In genomic region chr7:113421696-113422330, GRCh38 we compare ENCODE assay signal across 8 cellular contexts.
DNase-seq lines count a peak whose midpoint lies in the region; ATAC-seq, FAIRE-seq and TF ChIP-seq lines count a peak whose summit lies in the region.

No MANE protein-coding gene starts in this region.

- TF ChIP-seq CTCF in activated B cell treated with CpG ODN at 0.5 μM for 24 hours (IDR thresholded peaks at IDR 0.05) (no peak), bronchial epithelial cell (IDR thresholded peaks at IDR 0.05; ENCODE audit: insufficient read depth, low read length, severe bottlenecking) (peak; percentile 88), kidney (IDR thresholded peaks at IDR 0.05; ENCODE audit: borderline replicate concordance, extremely low read depth, insufficient read depth) (peak; percentile 85)

- H3K36me3 ChIP-seq in bronchial epithelial cell (ENCODE audit: control insufficient read depth, insufficient read depth, low read length) = no peaks in the 10 kb centered on the region
- H3K36me3 ChIP-seq in kidney (ENCODE audit: control insufficient read depth in 1 of 2, insufficient read depth in 2 of 2, low read length in 2 of 2) = no peaks in the 10 kb centered on the region

- H3K27ac ChIP-seq in kidney (ENCODE audit: low read depth in 2 of 2, low read length in 2 of 2) = no peak overlapping the region

- H3K9me3 ChIP-seq in kidney (ENCODE audit: control insufficient read depth in 1 of 2, low read length in 2 of 2) = no peaks in the 10 kb centered on the region

- CTCF ChIA-PET in activated B cell treated with CpG ODN at 0.5 μM for 24 hours (lab: Charles Lee) = interaction anchor here (0.6 to 8.4 kb wide), 14 partner anchors 10 to 1682 kb away, joined by 3 to 81 read pairs (median 4); no protein-coding TSS in a partner anchor

- no peak overlapping the region for H3K9ac ChIP-seq in kidney (ENCODE audit: low read length in 2 of 2)

- H3K27ac Mint-ChIP-seq in activated B cell treated with CpG ODN at 0.5 μM for 24 hours = no peak overlapping the region

- no peaks in the 10 kb centered on the region for H3K27me3 ChIP-seq in bronchial epithelial cell (ENCODE audit: control insufficient read depth, insufficient read depth, low read length)

- intact Hi-C loops in activated B cell treated with CpG ODN at 0.5 μM for 24 hours (cut with micrococcal nuclease) (loop anchor here (1.0 kb wide), 6 partner anchors 407 to 1681 kb away; no protein-coding TSS in a partner anchor), kidney (cut with DNase I) (no loop called here)

- H3K36me3 Mint-ChIP-seq in activated B cell treated with CpG ODN at 0.5 μM for 24 hours (ENCODE audit: low read depth) = no peaks in the 10 kb centered on the region

- H3K9me3 Mint-ChIP-seq in activated B cell treated with CpG ODN at 0.5 μM for 24 hours = no peaks in the 10 kb centered on the region

- DNase-seq in Ammon's horn (ENCODE audit: low spot score) (peak; percentile 85), GM19238 (ENCODE audit: insufficient read length, low spot score) (peak; percentile 34), NCI-H226 (peak; percentile 52), activated B cell treated with CpG ODN at 0.5 μM for 24 hours (peak; percentile 32), bronchial epithelial cell (ENCODE audit: low read depth) (peak; percentile 76), kidney (peak; percentile 76)
- peak; percentile 77 for DNase-seq in stimulated activated CD4-positive, alpha-beta T cell treated with anti-CD3 and anti-CD28 coated beads, Interleukin-1b, Interleukin-23, amount 100 ng/mL, for 48 hours

- peak; percentile 55 for FAIRE-seq in bronchial epithelial cell (lab: Jason Lieb, UNC)
- no peak for FAIRE-seq in kidney (lab: Jason Lieb, UNC)

- H3K4me3 ChIP-seq in bronchial epithelial cell (ENCODE audit: low read depth, low read length) = no peak overlapping the region
- peak overlapping the region; percentile 33 to 50 for H3K4me3 ChIP-seq in kidney (ENCODE audit: low read length in 2 of 2)

- ATAC-seq in HG03196 (IDR thresholded peaks at IDR 0.05; ENCODE audit: unreplicated experiment) = peak; percentile 100
- ATAC-seq in activated B cell treated with CpG ODN at 0.5 μM for 24 hours (ENCODE audit: low read depth) = peak; percentile 99

- no peaks in the 10 kb centered on the region for H3K4me1 ChIP-seq in kidney (ENCODE audit: control insufficient read depth in 1 of 2, insufficient read depth in 1 of 2, low read depth in 1 of 2, low read length in 2 of 2)

- H3K27me3 Mint-ChIP-seq in activated B cell treated with CpG ODN at 0.5 μM for 24 hours = no peaks in the 10 kb centered on the region

- POLR2A ChIA-PET in activated B cell treated with CpG ODN at 0.5 μM for 24 hours (lab: Charles Lee) = no interaction called here

- peaks cover 3% of the 10 kb centered on the region for H3K4me1 Mint-ChIP-seq in activated B cell treated with CpG ODN at 0.5 μM for 24 hours

- H3K4me3 Mint-ChIP-seq in activated B cell treated with CpG ODN at 0.5 μM for 24 hours = no peak overlapping the region

Comparison
In these comparisons a context has a peak if more than half of its experiments do, and no peak if none do; other contexts are left out.
1. DNase-seq: peak in every context shown above with its lines; median percentile 85 in Ammon's horn; 77 in stimulated activated CD4-positive, alpha-beta T cell treated with anti-CD3 and anti-CD28 coated beads, Interleukin-1b, Interleukin-23, amount 100 ng/mL, for 48 hours; 76 in bronchial epithelial cell; 76 in kidney; 52 in NCI-H226; 34 in GM19238; 32 in activated B cell treated with CpG ODN at 0.5 μM for 24 hours.